25 cellular contexts compared by ENCODE assay signal in genomic region chr16:81744385-81744784, GRCh38. TPM values are rescaled to one million over a fixed set of nuclear protein-coding genes. Genes with fewer than 3 reads are reported as not detected.
"Had no signal": no experiment of that assay in that cellular context is flagged by ENCODE, and none has a peak within 500 bp of the region (broad histone marks: within the 10 kb centered on the region; RNA-seq: fewer than 3 reads in every experiment).

No MANE protein-coding gene starts in this region.

- H3K36me3 ChIP-seq: lower lobe of right lung, prostate gland, right atrium auricular region, tibial artery, upper lobe of left lung had no signal

- H3K27me3 ChIP-seq: right atrium auricular region, testis, upper lobe of left lung had no signal

- H3K4me1 ChIP-seq: prostate gland, testis had no signal

- FAIRE-seq: endometrium, frontal cortex, keratinocyte, urothelium cell line had no signal

- H3K27ac ChIP-seq: lower lobe of right lung, prostate gland, right atrium auricular region, testis, tibial artery, upper lobe of left lung had no signal

- DNase-seq: cortex of kidney; effector memory CD8-positive, alpha-beta T cell; head of caudate nucleus; left ventricle myocardium superior; lower lobe of right lung; natural killer cell; nucleus accumbens; stimulated activated CD4-positive, alpha-beta T cell treated with anti-CD3 and anti-CD28 coated beads, Interleukin-12 subunit alpha, Interleukin-12 subunit beta, amount 100 ng/mL, for 4 hours; stimulated activated CD4-positive, alpha-beta T cell treated with anti-CD3 and anti-CD28 coated beads, Interleukin-1b, Interleukin-23, amount 100 ng/mL, for 48 hours; stimulated activated CD4-positive, alpha-beta T cell treated with anti-CD3 and anti-CD28 coated beads, Interleukin-4, amount 100 ng/mL, for 1 hour; stimulated activated CD8-positive, alpha-beta memory T cell treated with anti-CD3 and anti-CD28 coated beads, Interleukin-4, amount 100 ng/mL, for 48 hours; stimulated activated naive CD4-positive, alpha-beta T cell treated with Interleukin-2 at 50 U/mL for 16 hours; substantia nigra; testis; tibial artery; upper lobe of left lung had no signal

- H3K4me3 ChIP-seq: lower lobe of right lung, prostate gland, right atrium auricular region, smooth muscle cell, testis, tibial artery, upper lobe of left lung had no signal

- ATAC-seq: effector memory CD8-positive, alpha-beta T cell; left ventricle myocardium superior; lower lobe of right lung; natural killer cell; sciatic nerve had no signal

- H3K4me2 ChIP-seq: smooth muscle cell had no signal

- H3K9me3 ChIP-seq: lower lobe of right lung, prostate gland, right atrium auricular region, testis, tibial artery, upper lobe of left lung had no signal

RNA-seq across cellular contexts. Expression of gene PLCG2, which starts 34.7 kb away (rescaled TPM):
- total RNA-seq: osteocyte had no signal
- polyA plus RNA-seq: smooth muscle cell had no signal
